9 cellular contexts compared by ENCODE assay signal in the genomic region with DNA sequence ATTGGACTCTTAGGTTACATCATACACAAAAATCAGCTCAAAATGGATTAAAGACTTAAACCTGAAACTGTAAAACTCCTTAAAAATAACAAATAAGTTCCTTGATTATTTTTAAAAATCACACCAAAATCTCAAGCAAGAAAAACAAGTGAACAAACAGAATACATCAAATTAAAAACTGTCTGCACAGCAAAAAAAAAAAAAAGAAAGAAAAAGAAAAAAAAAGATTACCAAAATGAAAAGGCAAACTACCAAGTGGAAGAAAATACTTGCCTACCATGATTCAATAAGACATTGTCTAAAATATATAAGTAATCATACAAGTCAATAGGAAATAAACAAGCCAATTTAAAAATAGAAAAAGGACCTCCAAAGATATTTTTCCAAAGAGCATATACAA. TPM values are rescaled to one million over a fixed set of nuclear protein-coding genes. Genes with fewer than 3 reads are reported as not detected.
"Had no signal": no experiment of that assay in that cellular context is flagged by ENCODE, and none has a peak within 500 bp of the region (broad histone marks: within the 10 kb centered on the region; RNA-seq: fewer than 3 reads in every experiment).

No MANE protein-coding gene starts in this region.

- H3K4me2 ChIP-seq: KMS-11 had no signal

- H2AFZ ChIP-seq: GM23248 had no signal

- H3K4me3 ChIP-seq: GM23248 had no signal

- H3K27ac ChIP-seq: GM23248, KMS-11 had no signal

- FAIRE-seq: HTR-8/SVneo had no signal

- H3K9ac ChIP-seq: GM23248, KMS-11 had no signal

- DNase-seq: GM23248, GOT3, H9, HCEC 1CT, KBM-7 had no signal

RNA-seq across cellular contexts. Expression of a gene that starts 17.5 kb away (rescaled TPM):
- total RNA-seq: GM23248, H4, H9, HT-29 had no signal
- polyA plus RNA-seq: GM23248 had no signal

RNA-seq across cellular contexts. Expression of a gene that starts 19.3 kb away (rescaled TPM):
- total RNA-seq: GM23248, H4, H9, HT-29 had no signal
- polyA plus RNA-seq: GM23248 had no signal
